ENCODE assay signal across 36 cellular contexts in the genomic region with DNA sequence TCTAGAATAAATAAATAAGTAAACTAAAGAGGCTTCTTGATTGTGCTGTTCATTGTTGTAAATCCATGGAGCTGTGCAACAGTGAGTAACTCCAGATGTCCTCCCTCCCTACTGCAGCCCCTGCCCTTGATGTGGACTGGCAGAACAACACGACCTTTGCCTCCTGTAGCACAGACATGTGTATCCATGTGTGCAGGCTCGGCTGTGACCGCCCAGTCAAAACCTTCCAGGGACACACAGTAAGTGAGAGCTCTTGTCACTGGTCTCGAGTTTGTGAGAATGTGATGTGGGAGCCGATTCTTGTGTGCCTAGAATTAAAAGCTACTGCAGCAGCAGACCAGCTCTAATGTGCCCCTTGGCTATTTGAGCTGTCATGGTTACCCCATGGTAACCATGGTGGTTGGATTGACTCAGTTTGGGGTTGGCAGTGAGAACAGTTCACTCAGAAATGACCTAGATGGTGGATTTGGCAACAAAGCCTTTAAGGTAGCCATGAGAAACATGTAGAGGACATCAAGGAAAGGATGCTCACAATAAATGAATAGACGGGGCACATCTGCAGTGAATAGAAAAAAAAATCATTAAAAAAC.
"Had no signal": no experiment of that assay in that cellular context is flagged by ENCODE, and none has a peak within 500 bp of the region (broad histone marks: within the 10 kb centered on the region; RNA-seq: fewer than 3 reads in every experiment).

No MANE protein-coding gene starts in this region.

- H3K27ac ChIP-seq: adrenal gland, breast epithelium, cardiac muscle cell, coronary artery, dorsolateral prefrontal cortex, VCaP had no signal

- H3K4me3 Mint-ChIP-seq: activated CD4-positive, alpha-beta memory T cell treated with anti-CD3 and anti-CD28 coated beads, Interleukin-2, amount 10 ng/mL, durations not matched to agents 7 days and 5 days; activated CD4-positive, alpha-beta T cell treated with anti-CD3 and anti-CD28 coated beads, Interleukin-2, amount 10 ng/mL, durations not matched to agents 7 days and 5 days; activated naive CD4-positive, alpha-beta T cell treated with anti-CD3 and anti-CD28 coated beads for 36 hours; activated naive CD4-positive, alpha-beta T cell treated with anti-CD3 and anti-CD28 coated beads, Interleukin-2, amount 50 U/mL, for 24 hours; activated naive CD8-positive, alpha-beta T cell treated with anti-CD3 and anti-CD28 coated beads for 36 hours; activated naive CD8-positive, alpha-beta T cell treated with anti-CD3 and anti-CD28 coated beads, Interleukin-2, amount 50 U/mL, for 24 hours; activated T-helper 1 cell treated with anti-CD3 and anti-CD28 coated beads, Interleukin-12 subunit alpha, Interleukin-12 subunit beta, Interleukin-2, Interleukin-4 antibody, amounts not matched to agents 30 ng/mL and 10 ng/mL and 1 ng/mL, durations not matched to agents 14 hours and 24 hours and 36 hours; brain; dendritic cell treated with granulocyte-macrophage colony-stimulating factor and Interleukin-4, amounts not matched to agents 40 ng/mL and 50 ng/mL, for 4 days; endodermal cell; WTC11 had no signal

- H3K9me3 Mint-ChIP-seq: activated CD4-positive, alpha-beta memory T cell treated with anti-CD3 and anti-CD28 coated beads, Interleukin-2, amount 10 ng/mL, durations not matched to agents 7 days and 5 days; activated CD4-positive, alpha-beta T cell treated with anti-CD3 and anti-CD28 coated beads, Interleukin-2, amount 10 ng/mL, durations not matched to agents 7 days and 5 days; activated naive CD4-positive, alpha-beta T cell treated with anti-CD3 and anti-CD28 coated beads, Interleukin-2, amount 50 U/mL, for 24 hours; activated naive CD8-positive, alpha-beta T cell treated with anti-CD3 and anti-CD28 coated beads for 36 hours; activated naive CD8-positive, alpha-beta T cell treated with anti-CD3 and anti-CD28 coated beads, Interleukin-2, amount 50 U/mL, for 24 hours; activated T-helper 1 cell treated with anti-CD3 and anti-CD28 coated beads, Interleukin-12 subunit alpha, Interleukin-12 subunit beta, Interleukin-2, Interleukin-4 antibody, amounts not matched to agents 30 ng/mL and 10 ng/mL and 1 ng/mL, durations not matched to agents 14 hours and 24 hours and 36 hours; activated T-helper 2 cell treated with anti-CD3 and anti-CD28 coated beads, Interferon-gamma antibody, Interleukin-2, Interleukin-4, amounts not matched to agents 10 μg/mL and 5 μg/mL and 100 μg/mL, durations not matched to agents 14 hours and 24 hours and 36 hours; dendritic cell treated with granulocyte-macrophage colony-stimulating factor and Interleukin-4, amounts not matched to agents 40 ng/mL and 50 ng/mL, for 4 days; WTC11 had no signal

- DNase-seq: activated CD4-positive, alpha-beta memory T cell treated with anti-CD3 and anti-CD28 coated beads, Interleukin-2, amount 10 ng/mL, durations not matched to agents 7 days and 5 days; activated CD4-positive, alpha-beta T cell treated with anti-CD3 and anti-CD28 coated beads for 1 hour; activated CD4-positive, alpha-beta T cell treated with anti-CD3 and anti-CD28 coated beads for 4 hours; activated CD4-positive, alpha-beta T cell treated with anti-CD3 and anti-CD28 coated beads, Interleukin-2, amount 10 ng/mL, durations not matched to agents 7 days and 5 days; activated CD4-positive, alpha-beta T cell treated with anti-CD3 and anti-CD28 coated beads, Interleukin-2, amount 50 U/mL, for 4 hours; activated CD8-positive, alpha-beta memory T cell treated with anti-CD3 and anti-CD28 coated beads for 24 hours; activated CD8-positive, alpha-beta memory T cell treated with anti-CD3 and anti-CD28 coated beads, Interleukin-2, amount 50 U/mL, for 4 hours; activated effector memory CD4-positive, alpha-beta T cell treated with anti-CD3 and anti-CD28 coated beads, Interleukin-2, amount 50 U/mL, for 16 hours; activated naive CD4-positive, alpha-beta T cell treated with anti-CD3 and anti-CD28 coated beads for 36 hours; activated naive CD8-positive, alpha-beta T cell treated with anti-CD3 and anti-CD28 coated beads for 36 hours; activated naive CD8-positive, alpha-beta T cell treated with anti-CD3 and anti-CD28 coated beads, Interleukin-2, amount 50 U/mL, for 24 hours; activated T-cell treated with anti-CD3 and anti-CD28 coated beads, Interleukin-2, amount 50 U/mL, for 1 hour; activated T-cell treated with anti-CD3 and anti-CD28 coated beads, Interleukin-2, amount 50 U/mL, for 48 hours; adrenal gland; amygdala; central memory CD4-positive, alpha-beta T cell; cerebellar nuclear complex; dorsolateral prefrontal cortex; effector memory CD4-positive, alpha-beta T cell; endodermal cell; foreskin fibroblast; head of caudate nucleus; T-helper 2 cell had no signal

- H3K27me3 Mint-ChIP-seq: activated CD4-positive, alpha-beta memory T cell treated with anti-CD3 and anti-CD28 coated beads, Interleukin-2, amount 10 ng/mL, durations not matched to agents 7 days and 5 days; activated CD4-positive, alpha-beta T cell treated with anti-CD3 and anti-CD28 coated beads, Interleukin-2, amount 10 ng/mL, durations not matched to agents 7 days and 5 days; activated naive CD4-positive, alpha-beta T cell treated with anti-CD3 and anti-CD28 coated beads, Interleukin-2, amount 50 U/mL, for 24 hours; activated naive CD8-positive, alpha-beta T cell treated with anti-CD3 and anti-CD28 coated beads for 36 hours; activated naive CD8-positive, alpha-beta T cell treated with anti-CD3 and anti-CD28 coated beads, Interleukin-2, amount 50 U/mL, for 24 hours; brain; dendritic cell treated with granulocyte-macrophage colony-stimulating factor and Interleukin-4, amounts not matched to agents 40 ng/mL and 50 ng/mL, for 4 days had no signal

- H3K9me3 ChIP-seq: adrenal gland had no signal

- H3K27ac Mint-ChIP-seq: activated CD4-positive, alpha-beta memory T cell treated with anti-CD3 and anti-CD28 coated beads, Interleukin-2, amount 10 ng/mL, durations not matched to agents 7 days and 5 days; activated CD4-positive, alpha-beta T cell treated with anti-CD3 and anti-CD28 coated beads, Interleukin-2, amount 10 ng/mL, durations not matched to agents 7 days and 5 days; activated naive CD4-positive, alpha-beta T cell treated with anti-CD3 and anti-CD28 coated beads for 36 hours; activated naive CD4-positive, alpha-beta T cell treated with anti-CD3 and anti-CD28 coated beads, Interleukin-2, amount 50 U/mL, for 24 hours; activated naive CD8-positive, alpha-beta T cell treated with anti-CD3 and anti-CD28 coated beads for 36 hours; activated naive CD8-positive, alpha-beta T cell treated with anti-CD3 and anti-CD28 coated beads, Interleukin-2, amount 50 U/mL, for 24 hours; activated T-helper 1 cell treated with anti-CD3 and anti-CD28 coated beads, Interleukin-12 subunit alpha, Interleukin-12 subunit beta, Interleukin-2, Interleukin-4 antibody, amounts not matched to agents 30 ng/mL and 10 ng/mL and 1 ng/mL, durations not matched to agents 14 hours and 24 hours and 36 hours; activated T-helper 2 cell treated with anti-CD3 and anti-CD28 coated beads, Interferon-gamma antibody, Interleukin-2, Interleukin-4, amounts not matched to agents 10 μg/mL and 5 μg/mL and 100 μg/mL, durations not matched to agents 14 hours and 24 hours and 36 hours; brain; dendritic cell treated with granulocyte-macrophage colony-stimulating factor and Interleukin-4, amounts not matched to agents 40 ng/mL and 50 ng/mL, for 4 days; endodermal cell; WTC11 had no signal

- H3K27me3 ChIP-seq: adrenal gland, cardiac muscle cell had no signal

- FAIRE-seq: frontal cortex, TTC549 had no signal

- H3K4me3 ChIP-seq: adrenal gland, breast epithelium, cardiac muscle cell, coronary artery, dorsolateral prefrontal cortex had no signal

- H3K4me1 ChIP-seq: adrenal gland, breast epithelium had no signal

- H3K36me3 ChIP-seq: breast epithelium had no signal

- ATAC-seq: activated naive CD8-positive, alpha-beta T cell treated with anti-CD3 and anti-CD28 coated beads, Interleukin-2, amount 50 U/mL, for 24 hours; esophagus mucosa; WTC11 had no signal
